Comparison of ENCODE assay signal across 2 cellular contexts in genomic region chr13:49410006-49410405, GRCh38.
TF ChIP-seq lines count a peak whose summit lies in the region.

No MANE protein-coding gene starts in this region.

TF ChIP-seq in GM12878, 131 proteins besides CTCF, POLR2A, EP300 and RAD21:
- no peak for TF ChIP-seq TARDBP (IDR thresholded peaks at IDR 0.05; ENCODE audit: borderline replicate concordance)
- TF ChIP-seq NFXL1 (IDR thresholded peaks at IDR 0.05; ENCODE audit: borderline replicate concordance) = no peak
- TF ChIP-seq SKIL (IDR thresholded peaks at IDR 0.05; ENCODE audit: low read depth, poor library complexity, severe bottlenecking) = no peak
- no peak for TF ChIP-seq NRF1 (conservative IDR thresholded peaks at IDR 0.05; ENCODE audit: low read depth, low read length)
- no peak for TF ChIP-seq CHD1 (IDR thresholded peaks at IDR 0.05; ENCODE audit: low read depth, low read length)
- TF ChIP-seq POU2F2 (IDR thresholded peaks at IDR 0.05; ENCODE audit: borderline replicate concordance, low read depth, low read length) = no peak

TF ChIP-seq in HepG2, 621 proteins besides CTCF, POLR2A, EP300 and RAD21:
- TF ChIP-seq BCL6 (CRISPR knock-in tag; IDR thresholded peaks at IDR 0.05) (no peak), PATZ1 (CRISPR knock-in tag; IDR thresholded peaks at IDR 0.05) (no peak), SNRNP70 (IDR thresholded peaks at IDR 0.05; ENCODE audit: low read depth, low read length) (no peak), ZNF687 (CRISPR knock-in tag; IDR thresholded peaks at IDR 0.05) (no peak), TEAD2 (CRISPR knock-in tag; IDR thresholded peaks at IDR 0.05) (no peak), MTF2 (CRISPR knock-in tag; IDR thresholded peaks at IDR 0.05; ENCODE audit: borderline replicate concordance) (no peak), ZKSCAN8 (CRISPR knock-in tag; IDR thresholded peaks at IDR 0.05; ENCODE audit: borderline replicate concordance) (no peak), ZNF740 (CRISPR knock-in tag; IDR thresholded peaks at IDR 0.05) (no peak), ZNF615 (CRISPR knock-in tag; IDR thresholded peaks at IDR 0.05; ENCODE audit: borderline replicate concordance) (no peak), BCLAF1 (IDR thresholded peaks at IDR 0.05) (no peak), ZNF749 (CRISPR knock-in tag; IDR thresholded peaks at IDR 0.05; ENCODE audit: borderline replicate concordance) (no peak), ZNF484 (CRISPR knock-in tag; IDR thresholded peaks at IDR 0.05; ENCODE audit: borderline replicate concordance, low read depth) (no peak), MLLT10 (CRISPR knock-in tag; IDR thresholded peaks at IDR 0.05) (no peak), ZNF790 (CRISPR knock-in tag; IDR thresholded peaks at IDR 0.05; ENCODE audit: borderline replicate concordance) (no peak), TCF7 (IDR thresholded peaks at IDR 0.05; ENCODE audit: low read depth) (no peak), ZBTB1 (CRISPR knock-in tag; IDR thresholded peaks at IDR 0.05; ENCODE audit: borderline replicate concordance) (no peak), ZNF30 (CRISPR knock-in tag; IDR thresholded peaks at IDR 0.05) (no peak), EZH2 (conservative IDR thresholded peaks at IDR 0.05; ENCODE audit: low read depth, low read length) (no peak)
- TF ChIP-seq, protein P1, sequence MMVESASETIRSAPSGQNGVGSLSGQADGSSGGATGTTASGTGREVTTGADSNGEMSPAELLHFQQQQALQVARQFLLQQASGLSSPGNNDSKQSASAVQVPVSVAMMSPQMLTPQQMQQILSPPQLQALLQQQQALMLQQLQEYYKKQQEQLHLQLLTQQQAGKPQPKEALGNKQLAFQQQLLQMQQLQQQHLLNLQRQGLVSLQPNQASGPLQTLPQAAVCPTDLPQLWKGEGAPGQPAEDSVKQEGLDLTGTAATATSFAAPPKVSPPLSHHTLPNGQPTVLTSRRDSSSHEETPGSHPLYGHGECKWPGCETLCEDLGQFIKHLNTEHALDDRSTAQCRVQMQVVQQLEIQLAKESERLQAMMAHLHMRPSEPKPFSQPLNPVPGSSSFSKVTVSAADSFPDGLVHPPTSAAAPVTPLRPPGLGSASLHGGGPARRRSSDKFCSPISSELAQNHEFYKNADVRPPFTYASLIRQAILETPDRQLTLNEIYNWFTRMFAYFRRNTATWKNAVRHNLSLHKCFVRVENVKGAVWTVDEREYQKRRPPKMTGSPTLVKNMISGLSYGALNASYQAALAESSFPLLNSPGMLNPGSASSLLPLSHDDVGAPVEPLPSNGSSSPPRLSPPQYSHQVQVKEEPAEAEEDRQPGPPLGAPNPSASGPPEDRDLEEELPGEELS (CRISPR knock-in tag; IDR thresholded peaks at IDR 0.05) = no peak
